Comparison of ENCODE assay signal across 13 cellular contexts in the genomic region with DNA sequence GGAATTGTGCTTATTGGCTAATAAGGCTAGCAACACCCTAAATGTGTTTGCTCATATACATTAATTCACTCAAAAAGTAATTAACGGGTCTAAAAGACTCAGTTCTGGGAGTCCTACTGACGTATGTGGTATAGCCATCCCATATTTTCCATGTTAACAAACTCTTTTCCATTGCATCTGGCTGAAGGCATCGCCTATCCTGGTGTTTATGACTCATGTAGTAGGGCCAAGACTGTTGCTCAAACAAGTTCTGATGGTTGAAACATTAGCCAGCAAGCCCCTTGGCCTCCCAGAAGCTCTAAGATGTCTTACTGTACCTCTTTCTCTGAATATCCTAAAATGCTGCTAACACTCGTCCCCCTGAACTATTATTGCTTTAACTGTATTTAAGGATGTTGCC.
DNase-seq lines count a peak whose midpoint lies in the region; ATAC-seq and TF ChIP-seq lines count a peak whose summit lies in the region.
"Had no signal": no experiment of that assay in that cellular context is flagged by ENCODE, and none has a peak within 500 bp of the region (broad histone marks: within the 10 kb centered on the region; RNA-seq: fewer than 3 reads in every experiment).

No MANE protein-coding gene starts in this region.

- no peaks in the 10 kb centered on the region for H3K9me3 ChIP-seq in T-helper 17 cell (ENCODE audit: control insufficient read depth, low read length, poor library complexity, severe bottlenecking)
- H3K9me3 ChIP-seq: colonic mucosa, HAP-1, vagina had no signal

- no peaks in the 10 kb centered on the region for H3K36me3 Mint-ChIP-seq in activated T-cell treated with anti-CD3 and anti-CD28 coated beads, Interleukin-2, amount 50 U/mL, for 24 hours (ENCODE audit: low read depth)
- peaks cover 5% of the 10 kb centered on the region for H3K36me3 Mint-ChIP-seq in T-helper 17 cell (ENCODE audit: low read depth)
- H3K36me3 Mint-ChIP-seq in stimulated activated naive CD8-positive, alpha-beta T cell treated with anti-CD3 and anti-CD28 coated beads, Interleukin-15, Interleukin-2, amounts not matched to agents 100 ng/mL and 50 ng/mL, for 24 hours (ENCODE audit: low read depth): peaks cover 5% of the 10 kb centered on the region

- H3K4me1 Mint-ChIP-seq in activated T-cell treated with anti-CD3 and anti-CD28 coated beads, Interleukin-2, amount 50 U/mL, for 24 hours (ENCODE audit: low read depth): peaks cover 42% of the 10 kb centered on the region
- H3K4me1 Mint-ChIP-seq in T-helper 17 cell: peaks cover 17% of the 10 kb centered on the region
- peaks cover 3% of the 10 kb centered on the region for H3K4me1 Mint-ChIP-seq in stimulated activated naive CD8-positive, alpha-beta T cell treated with anti-CD3 and anti-CD28 coated beads, Interleukin-15, Interleukin-2, amounts not matched to agents 100 ng/mL and 50 ng/mL, for 24 hours (ENCODE audit: low read depth)

- H3K27ac Mint-ChIP-seq in activated T-cell treated with anti-CD3 and anti-CD28 coated beads, Interleukin-2, amount 50 U/mL, for 24 hours: peak overlapping the region; percentile 87
- H3K27ac Mint-ChIP-seq in T-helper 17 cell: peak overlapping the region; percentile 87
- H3K27ac Mint-ChIP-seq in stimulated activated naive CD8-positive, alpha-beta T cell treated with anti-CD3 and anti-CD28 coated beads, Interleukin-15, Interleukin-2, amounts not matched to agents 100 ng/mL and 50 ng/mL, for 24 hours: peak overlapping the region; percentile 91

- DNase-seq in activated T-cell treated with anti-CD3 and anti-CD28 coated beads, Interleukin-2, amount 50 U/mL, for 24 hours: no peak
- no peak for DNase-seq in activated T-cell treated with anti-CD3 and anti-CD28 coated beads, Interleukin-2, amount 50 U/mL, for 48 hours
- DNase-seq in T-helper 17 cell: no peak
- peak; percentile 93 for DNase-seq in fibroblast of mammary gland (ENCODE audit: low read depth)
- no peak for DNase-seq in activated gamma-delta T cell treated with Interleukin-2 at 50 U/mL for 16 hours
- DNase-seq in NOMO-1 treated with DMSO at 0.1 percent for 48 hours (lab: John Stamatoyannopoulos, UW; ENCODE audit: unreplicated experiment): no peak
- DNase-seq: activated T-cell treated with anti-CD3 and anti-CD28 coated beads, Interleukin-2, amount 50 U/mL, for 4 hours; colonic mucosa had no signal

- H3K9me3 Mint-ChIP-seq in activated T-cell treated with anti-CD3 and anti-CD28 coated beads, Interleukin-2, amount 50 U/mL, for 24 hours: no peaks in the 10 kb centered on the region
- peaks cover 3% of the 10 kb centered on the region for H3K9me3 Mint-ChIP-seq in stimulated activated naive CD8-positive, alpha-beta T cell treated with anti-CD3 and anti-CD28 coated beads, Interleukin-15, Interleukin-2, amounts not matched to agents 100 ng/mL and 50 ng/mL, for 24 hours
- H3K9me3 Mint-ChIP-seq: activated T-cell treated with anti-CD3 and anti-CD28 coated beads, Interleukin-2, amount 50 U/mL, for 4 hours had no signal

- TF ChIP-seq CTCF in fibroblast of mammary gland (conservative IDR thresholded peaks at IDR 0.05; ENCODE audit: control insufficient read depth, insufficient read depth, low read depth, low read length): no peak

- H3K4me3 Mint-ChIP-seq in activated T-cell treated with anti-CD3 and anti-CD28 coated beads, Interleukin-2, amount 50 U/mL, for 24 hours: no peak overlapping the region
- H3K4me3 Mint-ChIP-seq in T-helper 17 cell: no peak overlapping the region
- peak overlapping the region; percentile 4 for H3K4me3 Mint-ChIP-seq in stimulated activated naive CD8-positive, alpha-beta T cell treated with anti-CD3 and anti-CD28 coated beads, Interleukin-15, Interleukin-2, amounts not matched to agents 100 ng/mL and 50 ng/mL, for 24 hours
- H3K4me3 Mint-ChIP-seq: activated T-cell treated with anti-CD3 and anti-CD28 coated beads, Interleukin-2, amount 50 U/mL, for 4 hours had no signal

- ATAC-seq in T-helper 17 cell (no peak), GM21367 (IDR thresholded peaks at IDR 0.05; ENCODE audit: unreplicated experiment) (no peak)
- ATAC-seq: sciatic nerve had no signal

- H3K4me3 ChIP-seq in fibroblast of mammary gland (ENCODE audit: control insufficient read depth, low read depth, low read length): no peak overlapping the region
- H3K4me3 ChIP-seq: colonic mucosa, HAP-1, vagina had no signal

- H3K27me3 Mint-ChIP-seq in activated T-cell treated with anti-CD3 and anti-CD28 coated beads, Interleukin-2, amount 50 U/mL, for 24 hours: no peaks in the 10 kb centered on the region
- peaks cover 10% of the 10 kb centered on the region for H3K27me3 Mint-ChIP-seq in T-helper 17 cell
- H3K27me3 Mint-ChIP-seq in stimulated activated naive CD8-positive, alpha-beta T cell treated with anti-CD3 and anti-CD28 coated beads, Interleukin-15, Interleukin-2, amounts not matched to agents 100 ng/mL and 50 ng/mL, for 24 hours: peaks cover 14% of the 10 kb centered on the region
